Comparison of ENCODE assay signal across 8 cellular contexts in the genomic region with DNA sequence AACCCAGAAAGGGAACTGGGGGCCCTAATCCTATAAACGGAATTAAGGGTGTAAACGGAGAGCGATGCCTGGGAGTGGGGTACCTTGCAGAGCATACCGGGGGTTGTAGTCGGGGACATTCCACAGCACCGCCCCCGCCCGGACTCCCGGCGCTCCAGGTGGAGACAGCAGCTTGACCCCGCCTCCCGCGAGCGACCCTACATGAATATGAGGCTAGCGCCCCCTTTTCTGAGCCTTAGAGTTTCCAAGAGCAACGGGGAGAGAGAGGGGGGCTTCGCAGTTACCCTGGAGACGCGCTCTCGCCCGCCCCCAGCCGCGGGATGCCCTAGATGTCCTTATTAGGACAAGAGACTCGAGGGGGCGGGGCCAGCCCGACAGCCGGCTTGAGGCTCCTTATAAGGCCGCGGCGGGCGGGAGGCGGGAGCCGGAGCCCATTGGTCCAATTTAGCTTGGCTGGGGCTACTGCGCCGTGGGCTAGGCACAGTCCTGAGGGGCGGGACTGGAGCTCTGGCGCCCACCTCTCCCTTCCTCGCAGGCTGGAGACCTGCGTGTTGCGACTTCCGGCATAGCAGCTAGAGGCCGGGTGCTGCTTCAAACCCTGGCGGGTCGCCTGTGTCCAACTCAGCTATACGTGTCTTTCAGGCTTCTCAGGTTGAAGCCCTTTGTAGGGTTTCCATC. TPM values are rescaled to one million over a fixed set of nuclear protein-coding genes. Genes with fewer than 3 reads are reported as not detected.
DNase-seq lines count a peak whose midpoint lies in the region; ATAC-seq, FAIRE-seq and TF ChIP-seq lines count a peak whose summit lies in the region.

No MANE protein-coding gene starts in this region.

- peak in 1 of 2 experiments; percentile 12; a peak in 1 of 3 replicates for TF ChIP-seq EP300 in H1 (IDR thresholded peaks at IDR 0.05; ENCODE audit: borderline replicate concordance in 1 of 2, low read depth in 2 of 2, low read length in 2 of 2)

- no peak overlapping the region for H3K23ac ChIP-seq in H1 (ENCODE audit: insufficient read length)
- no peak overlapping the region for H3K23ac ChIP-seq in mesenchymal stem cell (ENCODE audit: low read length in 2 of 2)

- ATAC-seq in GM21381 (IDR thresholded peaks at IDR 0.05; ENCODE audit: unreplicated experiment), result peak; percentile 49
- ATAC-seq in activated CD8-positive, alpha-beta memory T cell treated with anti-CD3 and anti-CD28 coated beads, Interleukin-2, amount 10 ng/mL, durations not matched to agents 7 days and 5 days, result peak; percentile 71

- H2BK5ac ChIP-seq in H1 (ENCODE audit: low read depth, low read length) (peak overlapping the region; percentile 98), mesenchymal stem cell (ENCODE audit: low read depth, low read length, poor library complexity, severe bottlenecking) (peak overlapping the region; percentile 57)

- no peaks in the 10 kb centered on the region for H3K27me3 Mint-ChIP-seq in activated CD8-positive, alpha-beta memory T cell treated with anti-CD3 and anti-CD28 coated beads, Interleukin-2, amount 10 ng/mL, durations not matched to agents 7 days and 5 days

- peak in 1 of 2 experiments; percentile 96; a peak in 2 of 3 replicates for TF ChIP-seq POLR2A in H1 (IDR thresholded peaks at IDR 0.05; ENCODE audit: control extremely low read depth in 1 of 2, low read depth in 2 of 2, low read length in 2 of 2)

- peak; percentile 95 for FAIRE-seq in HTR-8/SVneo (lab: Jason Lieb, UNC)
- no peak for FAIRE-seq in H1 (lab: Jason Lieb, UNC)

- peaks cover 21 to 28% (median 25%) of the 10 kb centered on the region in 4 experiments for H3K36me3 ChIP-seq in H1 (ENCODE audit: control insufficient read depth in 2 of 4, insufficient read depth in 4 of 4, low read length in 3 of 4)
- peaks cover 46 to 48% of the 10 kb centered on the region in 2 experiments for H3K36me3 ChIP-seq in mesenchymal stem cell (ENCODE audit: control insufficient read depth in 1 of 2, insufficient read depth in 2 of 2, low read depth in 1 of 2, low read length in 2 of 2)

- peaks cover 48% of the 10 kb centered on the region for H3K36me3 Mint-ChIP-seq in activated CD8-positive, alpha-beta memory T cell treated with anti-CD3 and anti-CD28 coated beads, Interleukin-2, amount 10 ng/mL, durations not matched to agents 7 days and 5 days

- CTCF ChIA-PET in activated CD8-positive, alpha-beta memory T cell treated with anti-CD3 and anti-CD28 coated beads, Interleukin-2, amount 10 ng/mL, durations not matched to agents 7 days and 5 days (lab: Charles Lee), result interaction anchor here (0.8 to 27.4 kb wide), 28 partner anchors 9 to 360 kb away, joined by 3 to 710 read pairs (median 5); a partner anchor contains a TSS
- CTCF ChIA-PET in H1 (lab: Charles Lee; ENCODE audit: partially characterized antibody), result interaction anchor here (0.5 to 9.9 kb wide), 39 partner anchors 10 to 443 kb away, joined by 3 to 191 read pairs (median 4); a partner anchor contains a TSS

- H3K4me1 ChIP-seq in H1 (replicated peaks in 1 of 4; ENCODE audit: control insufficient read depth in 3 of 4, insufficient read depth in 4 of 4, low read length in 3 of 4) (peaks cover 0 to 15% (median 6%) of the 10 kb centered on the region in 4 experiments; a peak in 5 of 7 replicates), mesenchymal stem cell (ENCODE audit: control insufficient read depth, insufficient read depth, low read depth, low read length) (peaks cover 44% of the 10 kb centered on the region)

- H3K18ac ChIP-seq in H1 (ENCODE audit: extremely low read depth, low read length), result peak overlapping the region; percentile 99
- H3K18ac ChIP-seq in mesenchymal stem cell (ENCODE audit: low read depth in 1 of 2, low read length in 2 of 2), result peak overlapping the region; percentile 74 to 77

- H3K4me2 ChIP-seq in H1 (ENCODE audit: insufficient read depth in 1 of 2, low read depth in 2 of 2, low read length in 2 of 2) (peak overlapping the region; percentile 95 to 97), mesenchymal stem cell (ENCODE audit: low read length, poor library complexity, severe bottlenecking) (peak overlapping the region; percentile 91)

- H3K27ac Mint-ChIP-seq in activated CD8-positive, alpha-beta memory T cell treated with anti-CD3 and anti-CD28 coated beads, Interleukin-2, amount 10 ng/mL, durations not matched to agents 7 days and 5 days, result peak overlapping the region; percentile 99

- peak overlapping the region; percentile 98; the same call in 1 of the 2 replicates for H2BK15ac ChIP-seq in H1 (ENCODE audit: low read length)
- peak overlapping the region; percentile 89 for H2BK15ac ChIP-seq in mesenchymal stem cell (ENCODE audit: low read depth, poor library complexity, severe bottlenecking)

- H3K4me1 Mint-ChIP-seq in activated CD8-positive, alpha-beta memory T cell treated with anti-CD3 and anti-CD28 coated beads, Interleukin-2, amount 10 ng/mL, durations not matched to agents 7 days and 5 days, result peaks cover 50% of the 10 kb centered on the region

- no peaks in the 10 kb centered on the region for H3K9me3 Mint-ChIP-seq in activated CD8-positive, alpha-beta memory T cell treated with anti-CD3 and anti-CD28 coated beads, Interleukin-2, amount 10 ng/mL, durations not matched to agents 7 days and 5 days (ENCODE audit: low read depth)

- POLR2A ChIA-PET in H1 (lab: Charles Lee; ENCODE audit: partially characterized antibody), result interaction anchor here (0.6 to 39.7 kb wide), 46 partner anchors 3 to 279 kb away, joined by 3 to 1071 read pairs (median 4); a partner anchor contains a TSS

- DNase-seq in COR-L47 (lab: John Stamatoyannopoulos, UW), result peak; percentile 99
- DNase-seq in HTR-8/SVneo (ENCODE audit: insufficient read length, low spot score), result peak; percentile 98
- DNase-seq in NOMO-1 treated with DMSO at 0.1 percent for 48 hours (lab: John Stamatoyannopoulos, UW; ENCODE audit: unreplicated experiment), result peak; percentile 99
- peak; percentile 100 for DNase-seq in activated CD8-positive, alpha-beta memory T cell treated with anti-CD3 and anti-CD28 coated beads, Interleukin-2, amount 10 ng/mL, durations not matched to agents 7 days and 5 days
- peak; percentile 99 for DNase-seq in H1 (ENCODE audit: low read depth in 1 of 2, low spot score in 2 of 2)
- peak; percentile 98 for DNase-seq in mesenchymal stem cell
- DNase-seq in stimulated activated CD8-positive, alpha-beta memory T cell treated with anti-CD3 and anti-CD28 coated beads, Interleukin-12 subunit alpha, Interleukin-12 subunit beta, amount 100 ng/mL, for 24 hours (ENCODE audit: extremely low read depth), result peak; percentile 98

- H2BK12ac ChIP-seq in H1 (ENCODE audit: low read depth, low read length) (peak overlapping the region; percentile 99; the same call in 1 of the 2 replicates), mesenchymal stem cell (ENCODE audit: low read length in 2 of 2) (peak overlapping the region in 1 of 2 experiments; percentile 70)

- H3K4ac ChIP-seq in H1 (replicated peaks; ENCODE audit: insufficient read length, low read depth, low read length) (peak overlapping the region; percentile 91), mesenchymal stem cell (ENCODE audit: low read depth in 1 of 2, low read length in 2 of 2) (peak overlapping the region; percentile 82 to 92)

- H3K9me3 ChIP-seq in H1 (ENCODE audit: insufficient read depth in 2 of 2, low read depth in 1 of 2, low read length in 1 of 2) (no peaks in the 10 kb centered on the region), mesenchymal stem cell (ENCODE audit: control insufficient read depth, low read length) (no peaks in the 10 kb centered on the region)

- 2% methylated on average over 36 of the region's 45 CpGs; no CpG with 5 or more reads in 1 of the 2 experiments for WGBS in H1 (ENCODE audit: extremely low coverage in 1 of 2, insufficient coverage in 1 of 2, insufficient read length in 1 of 2, insufficient replicate concordance in 2 of 2, low coverage in 1 of 2, low lambda C conversion rate in 2 of 2, missing lambda C conversion rate in 1 of 2), 2 experiments
- under 1% methylated on average over 45 of the region's 45 CpGs for WGBS in mesenchymal stem cell

- peaks cover 15 to 36% of the 10 kb centered on the region in 2 experiments for H3K79me2 ChIP-seq in H1 (ENCODE audit: control insufficient read depth in 1 of 2, insufficient read depth in 2 of 2, low read length in 2 of 2)

- peak overlapping the region; percentile 96 for H4K91ac ChIP-seq in H1 (replicated peaks; ENCODE audit: insufficient read length, low read length)
- H4K91ac ChIP-seq in mesenchymal stem cell (ENCODE audit: low read length), result peak overlapping the region; percentile 92

- H4K8ac ChIP-seq in H1 (ENCODE audit: extremely low read depth, insufficient read depth, low read length), result peak overlapping the region; percentile 97; the same call in 1 of the 2 replicates
- peak overlapping the region; percentile 86 for H4K8ac ChIP-seq in mesenchymal stem cell (ENCODE audit: low read length)

- no peak overlapping the region for H2BK120ac ChIP-seq in H1 (replicated peaks; ENCODE audit: low read depth, low read length)
- H2BK120ac ChIP-seq in mesenchymal stem cell (ENCODE audit: low read depth, low read length), result peak overlapping the region; percentile 86

- peak in 2 of 3 experiments; percentile 28 to 48; a peak in 3 of 4 replicates for TF ChIP-seq CTCF in H1 (IDR thresholded peaks at IDR 0.05; ENCODE audit: control extremely low read depth in 1 of 3, insufficient read depth in 1 of 3, low read depth in 1 of 3, low read length in 3 of 3)

- H3K27me3 ChIP-seq in H1 (replicated peaks in 1 of 4; ENCODE audit: control insufficient read depth in 3 of 4, extremely low read depth in 1 of 4, insufficient read depth in 3 of 4, low read length in 3 of 4) (no peaks in the 10 kb centered on the region), mesenchymal stem cell (ENCODE audit: control insufficient read depth in 1 of 2, insufficient read depth in 1 of 2, low read length in 2 of 2) (no peaks in the 10 kb centered on the region)

- H3K79me1 ChIP-seq in H1 (ENCODE audit: low read depth, low read length) (peaks cover 16% of the 10 kb centered on the region), mesenchymal stem cell (replicated peaks; ENCODE audit: low read length, poor library complexity, severe bottlenecking) (peaks cover 6% of the 10 kb centered on the region)

- TF ChIP-seq RAD21 in H1 (IDR thresholded peaks at IDR 0.05 in 1 of 2, conservative IDR thresholded peaks at IDR 0.05 in 1 of 2; ENCODE audit: low read depth in 2 of 2, low read length in 2 of 2), result peak in 1 of 2 experiments; percentile 6; a peak in 1 of 4 replicates

- H3K9ac ChIP-seq in H1 (replicated peaks in 1 of 4; ENCODE audit: extremely low read depth in 1 of 4, low read depth in 3 of 4, low read length in 3 of 4) (peak overlapping the region; percentile 46 to 97 (median 94)), mesenchymal stem cell (ENCODE audit: low read length) (peak overlapping the region; percentile 96)

- no peak overlapping the region for H2BK20ac ChIP-seq in H1 (ENCODE audit: low read length)

- H3K23me2 ChIP-seq in H1 (ENCODE audit: low read depth, low read length), result peaks cover 19% of the 10 kb centered on the region

- peak overlapping the region; percentile 96 for H3K27ac ChIP-seq in H1 (ENCODE audit: low read depth, low read length)
- H3K27ac ChIP-seq in mesenchymal stem cell (ENCODE audit: low read length, poor library complexity, severe bottlenecking), result peak overlapping the region; percentile 98

- peaks cover 19 to 21% of the 10 kb centered on the region in 2 experiments for H4K20me1 ChIP-seq in H1 (replicated peaks in 1 of 2; ENCODE audit: control insufficient read depth in 1 of 2, insufficient read depth in 2 of 2, low read length in 2 of 2)

- H2AK5ac ChIP-seq in H1 (ENCODE audit: low read depth, low read length), result peak overlapping the region; percentile 84
- H2AK5ac ChIP-seq in mesenchymal stem cell (ENCODE audit: low read length, severe bottlenecking), result peak overlapping the region; percentile 34

- peak overlapping the region; percentile 62 for H3K56ac ChIP-seq in H1 (replicated peaks; ENCODE audit: insufficient read length, low read depth, low read length)

- H3K14ac ChIP-seq in H1 (ENCODE audit: insufficient read length), result peak overlapping the region; percentile 51
- H3K14ac ChIP-seq in mesenchymal stem cell (ENCODE audit: low read length in 2 of 2), result no peak overlapping the region

- peak overlapping the region; percentile 91 for H3K4me3 Mint-ChIP-seq in activated CD8-positive, alpha-beta memory T cell treated with anti-CD3 and anti-CD28 coated beads, Interleukin-2, amount 10 ng/mL, durations not matched to agents 7 days and 5 days

- no peak overlapping the region for H2AFZ ChIP-seq in H1 (ENCODE audit: low read length)
- peak overlapping the region; percentile 24 for H2AFZ ChIP-seq in mesenchymal stem cell (ENCODE audit: low read depth, low read length)

- H3K4me3 ChIP-seq in H1 (ENCODE audit: extremely low read depth in 1 of 4, insufficient read depth in 2 of 4, low read depth in 3 of 4, low read length in 4 of 4) (peak overlapping the region; percentile 75 to 95 (median 86)), mesenchymal stem cell (ENCODE audit: insufficient read depth in 1 of 2, low read depth in 1 of 2, low read length in 2 of 2) (peak overlapping the region; percentile 93 to 94)

- H4K5ac ChIP-seq in H1 (ENCODE audit: insufficient read length, low read depth, low read length), result peak overlapping the region; percentile 52

RNA-seq across cellular contexts. Expression of a gene that starts 1.0 kb away (rescaled TPM):
- total RNA-seq in activated CD8-positive, alpha-beta memory T cell treated with anti-CD3 and anti-CD28 coated beads, Interleukin-2, amount 10 ng/mL, durations not matched to agents 7 days and 5 days, result 100 to 1,000 TPM; 106 to 125 TPM
- 30.2 and 36.0 TPM in 2 replicates for total RNA-seq in H1 (2021; fragmentation: NEBNext Ultra II Directional; extraction: Animal tissue kit (Norgen Biotek cat#: 25700))
- 31.5 and 44.1 TPM in 2 replicates for polyA plus RNA-seq in H1 (2011; rRNA removed)
- 41.8 TPM for polyA plus RNA-seq in H1 (2011; cell fraction: cytosol; rRNA removed)
- 222 TPM for polyA plus RNA-seq in H1 (2011; cell fraction: nucleus; rRNA removed)
- 30.7 to 47.5 TPM (median 37.9 TPM) in 4 replicates for polyA plus RNA-seq in H1 (2012, experiment 1 of 2)
- 39.0 TPM for polyA plus RNA-seq in H1 (2012, experiment 2 of 2)
- polyA plus RNA-seq in H1 (2013, experiment 1 of 2), result 35.0 TPM
- polyA plus RNA-seq in H1 (2013, experiment 2 of 2), result 32.2 TPM
- 13.3 and 24.3 TPM in 2 replicates for polyA minus RNA-seq in H1 (2011; rRNA and poly(A)+ RNA removed)
- 23.6 TPM for polyA minus RNA-seq in H1 (2011; cell fraction: cytosol; rRNA and poly(A)+ RNA removed)
- polyA minus RNA-seq in H1 (2011; cell fraction: nucleus; rRNA and poly(A)+ RNA removed), result 60.4 TPM
- 36.8 TPM for polyA plus RNA-seq in mesenchymal stem cell (2013, experiment 1 of 2)
- 36.2 TPM for polyA plus RNA-seq in mesenchymal stem cell (2013, experiment 2 of 2)

RNA-seq across cellular contexts. Expression of a gene that starts 1.3 kb away (rescaled TPM):
- total RNA-seq in activated CD8-positive, alpha-beta memory T cell treated with anti-CD3 and anti-CD28 coated beads, Interleukin-2, amount 10 ng/mL, durations not matched to agents 7 days and 5 days, result 1,000 to 10,000 TPM; 1,745 to 1,753 TPM
- 1,252 and 1,270 TPM in 2 replicates for total RNA-seq in H1 (2021; fragmentation: NEBNext Ultra II Directional; extraction: Animal tissue kit (Norgen Biotek cat#: 25700))
- 1,365 and 1,809 TPM in 2 replicates for polyA plus RNA-seq in H1 (2011; rRNA removed)
- polyA plus RNA-seq in H1 (2011; cell fraction: cytosol; rRNA removed), result 1,336 TPM
- polyA plus RNA-seq in H1 (2011; cell fraction: nucleus; rRNA removed), result 788 TPM
- polyA plus RNA-seq in H1 (2012, experiment 1 of 2), result 1,064 to 1,459 TPM (median 1,329 TPM) in 4 replicates
- 1,254 TPM for polyA plus RNA-seq in H1 (2012, experiment 2 of 2)
- polyA plus RNA-seq in H1 (2013, experiment 1 of 2), result 989 TPM
- polyA plus RNA-seq in H1 (2013, experiment 2 of 2), result 932 TPM
- polyA minus RNA-seq in H1 (2011; rRNA and poly(A)+ RNA removed), result 1,332 and 1,357 TPM in 2 replicates
- 622 TPM for polyA minus RNA-seq in H1 (2011; cell fraction: cytosol; rRNA and poly(A)+ RNA removed)
- 426 TPM for polyA minus RNA-seq in H1 (2011; cell fraction: nucleus; rRNA and poly(A)+ RNA removed)
- polyA plus RNA-seq in mesenchymal stem cell (2013, experiment 1 of 2), result 1,234 TPM
- polyA plus RNA-seq in mesenchymal stem cell (2013, experiment 2 of 2), result 1,236 TPM

RNA-seq across cellular contexts. Expression of a gene that starts 13.3 kb away (rescaled TPM):
- total RNA-seq in activated CD8-positive, alpha-beta memory T cell treated with anti-CD3 and anti-CD28 coated beads, Interleukin-2, amount 10 ng/mL, durations not matched to agents 7 days and 5 days, result 10 to 100 TPM in 1 of 2 experiments, 1 to 10 TPM in 1; 7.1 to 13.4 TPM
- 8.8 and 9.7 TPM in 2 replicates for total RNA-seq in H1 (2021; fragmentation: NEBNext Ultra II Directional; extraction: Animal tissue kit (Norgen Biotek cat#: 25700))
- 17.2 and 24.2 TPM in 2 replicates for polyA plus RNA-seq in H1 (2011; rRNA removed)
- 16.2 TPM for polyA plus RNA-seq in H1 (2011; cell fraction: cytosol; rRNA removed)
- 54.9 TPM for polyA plus RNA-seq in H1 (2011; cell fraction: nucleus; rRNA removed)
- polyA plus RNA-seq in H1 (2012, experiment 1 of 2), result 6.4 to 12.6 TPM (median 9.4 TPM) in 4 replicates
- 8.4 TPM for polyA plus RNA-seq in H1 (2012, experiment 2 of 2)
- 14.8 TPM for polyA plus RNA-seq in H1 (2013, experiment 1 of 2)
- 14.3 TPM for polyA plus RNA-seq in H1 (2013, experiment 2 of 2)
- 5.3 and 6.1 TPM in 2 replicates for polyA minus RNA-seq in H1 (2011; rRNA and poly(A)+ RNA removed)
- 5.7 TPM for polyA minus RNA-seq in H1 (2011; cell fraction: cytosol; rRNA and poly(A)+ RNA removed)
- 17.4 TPM for polyA minus RNA-seq in H1 (2011; cell fraction: nucleus; rRNA and poly(A)+ RNA removed)
- polyA plus RNA-seq in mesenchymal stem cell (2013, experiment 1 of 2), result 306 TPM
- polyA plus RNA-seq in mesenchymal stem cell (2013, experiment 2 of 2), result 314 TPM

RNA-seq across cellular contexts. Expression of a gene that starts 20.4 kb away (rescaled TPM):
- total RNA-seq in activated CD8-positive, alpha-beta memory T cell treated with anti-CD3 and anti-CD28 coated beads, Interleukin-2, amount 10 ng/mL, durations not matched to agents 7 days and 5 days, result 100 to 1,000 TPM; 268 to 339 TPM
- total RNA-seq in H1 (2021; fragmentation: NEBNext Ultra II Directional; extraction: Animal tissue kit (Norgen Biotek cat#: 25700)), result not detected in 2 replicates
- not detected in 2 replicates for polyA plus RNA-seq in H1 (2011; rRNA removed)
- polyA plus RNA-seq in H1 (2011; cell fraction: cytosol; rRNA removed), result not detected
- not detected for polyA plus RNA-seq in H1 (2011; cell fraction: nucleus; rRNA removed)
- polyA plus RNA-seq in H1 (2012, experiment 1 of 2), result not detected in 4 replicates
- not detected for polyA plus RNA-seq in H1 (2012, experiment 2 of 2)
- polyA plus RNA-seq in H1 (2013, experiment 1 of 2), result not detected
- not detected for polyA plus RNA-seq in H1 (2013, experiment 2 of 2)
- not detected in 2 replicates for polyA minus RNA-seq in H1 (2011; rRNA and poly(A)+ RNA removed)
- polyA minus RNA-seq in H1 (2011; cell fraction: cytosol; rRNA and poly(A)+ RNA removed), result not detected
- not detected for polyA minus RNA-seq in H1 (2011; cell fraction: nucleus; rRNA and poly(A)+ RNA removed)
- 0.11 TPM for polyA plus RNA-seq in mesenchymal stem cell (2013, experiment 1 of 2)
- not detected for polyA plus RNA-seq in mesenchymal stem cell (2013, experiment 2 of 2)

RNA-seq across cellular contexts. Expression of a gene that starts 25.5 kb away (rescaled TPM):
- total RNA-seq in activated CD8-positive, alpha-beta memory T cell treated with anti-CD3 and anti-CD28 coated beads, Interleukin-2, amount 10 ng/mL, durations not matched to agents 7 days and 5 days, result 1 to 10 TPM; 1.7 to 2.4 TPM
- 1.1 and 2.2 TPM in 2 replicates for total RNA-seq in H1 (2021; fragmentation: NEBNext Ultra II Directional; extraction: Animal tissue kit (Norgen Biotek cat#: 25700))
- 0.76 and 1.4 TPM in 2 replicates for polyA plus RNA-seq in H1 (2011; rRNA removed)
- polyA plus RNA-seq in H1 (2011; cell fraction: cytosol; rRNA removed), result 0.96 TPM
- polyA plus RNA-seq in H1 (2011; cell fraction: nucleus; rRNA removed), result 7.1 TPM
- polyA plus RNA-seq in H1 (2012, experiment 1 of 2), result 1.2 to 2.6 TPM (median 2.2 TPM) in 4 replicates
- 1.2 TPM for polyA plus RNA-seq in H1 (2012, experiment 2 of 2)
- 0.61 TPM for polyA plus RNA-seq in H1 (2013, experiment 1 of 2)
- polyA plus RNA-seq in H1 (2013, experiment 2 of 2), result 0.57 TPM
- 0.54 and 1.1 TPM in 2 replicates for polyA minus RNA-seq in H1 (2011; rRNA and poly(A)+ RNA removed)
- not detected for polyA minus RNA-seq in H1 (2011; cell fraction: cytosol; rRNA and poly(A)+ RNA removed)
- 1.6 TPM for polyA minus RNA-seq in H1 (2011; cell fraction: nucleus; rRNA and poly(A)+ RNA removed)
- 0.66 TPM for polyA plus RNA-seq in mesenchymal stem cell (2013, experiment 1 of 2)
- 0.48 TPM for polyA plus RNA-seq in mesenchymal stem cell (2013, experiment 2 of 2)

Comparison
In these comparisons a context has a peak if more than half of its experiments do, and no peak if none do; other contexts are left out.
1. Peak in every context shown above with its lines: DNase-seq, ATAC-seq, H3K4me3 ChIP-seq and H3K27ac ChIP-seq.